ENCODE assay signal across 3 cellular contexts in the genomic region with DNA sequence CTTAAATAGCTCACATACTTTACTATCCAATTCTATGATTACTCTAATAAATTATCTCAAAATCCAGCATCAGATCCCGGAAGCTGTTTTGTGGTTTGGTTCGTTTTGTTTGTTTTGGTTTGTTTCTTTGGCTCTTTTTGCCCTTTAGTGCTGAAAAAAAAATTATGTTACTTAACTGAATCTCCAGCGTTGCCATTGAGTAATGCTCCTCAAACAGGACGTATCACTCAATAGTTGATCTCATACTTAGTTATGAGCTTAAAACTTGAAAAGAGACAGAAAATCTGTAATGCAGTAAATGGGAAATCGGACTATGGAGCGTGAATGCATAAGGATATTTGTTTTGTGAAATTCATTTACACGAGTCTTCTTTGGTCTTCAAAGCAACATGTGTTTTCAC.
"Had no signal": no experiment of that assay in that cellular context is flagged by ENCODE, and none has a peak within 500 bp of the region (broad histone marks: within the 10 kb centered on the region; RNA-seq: fewer than 3 reads in every experiment).

No MANE protein-coding gene starts in this region.

- DNase-seq: GDM1, GF-D8 had no signal

- H3K4me3 ChIP-seq: GM12878 had no signal

- ATAC-seq: GM12878 had no signal
